ENCODE assay signal across 24 cellular contexts in the genomic region with DNA sequence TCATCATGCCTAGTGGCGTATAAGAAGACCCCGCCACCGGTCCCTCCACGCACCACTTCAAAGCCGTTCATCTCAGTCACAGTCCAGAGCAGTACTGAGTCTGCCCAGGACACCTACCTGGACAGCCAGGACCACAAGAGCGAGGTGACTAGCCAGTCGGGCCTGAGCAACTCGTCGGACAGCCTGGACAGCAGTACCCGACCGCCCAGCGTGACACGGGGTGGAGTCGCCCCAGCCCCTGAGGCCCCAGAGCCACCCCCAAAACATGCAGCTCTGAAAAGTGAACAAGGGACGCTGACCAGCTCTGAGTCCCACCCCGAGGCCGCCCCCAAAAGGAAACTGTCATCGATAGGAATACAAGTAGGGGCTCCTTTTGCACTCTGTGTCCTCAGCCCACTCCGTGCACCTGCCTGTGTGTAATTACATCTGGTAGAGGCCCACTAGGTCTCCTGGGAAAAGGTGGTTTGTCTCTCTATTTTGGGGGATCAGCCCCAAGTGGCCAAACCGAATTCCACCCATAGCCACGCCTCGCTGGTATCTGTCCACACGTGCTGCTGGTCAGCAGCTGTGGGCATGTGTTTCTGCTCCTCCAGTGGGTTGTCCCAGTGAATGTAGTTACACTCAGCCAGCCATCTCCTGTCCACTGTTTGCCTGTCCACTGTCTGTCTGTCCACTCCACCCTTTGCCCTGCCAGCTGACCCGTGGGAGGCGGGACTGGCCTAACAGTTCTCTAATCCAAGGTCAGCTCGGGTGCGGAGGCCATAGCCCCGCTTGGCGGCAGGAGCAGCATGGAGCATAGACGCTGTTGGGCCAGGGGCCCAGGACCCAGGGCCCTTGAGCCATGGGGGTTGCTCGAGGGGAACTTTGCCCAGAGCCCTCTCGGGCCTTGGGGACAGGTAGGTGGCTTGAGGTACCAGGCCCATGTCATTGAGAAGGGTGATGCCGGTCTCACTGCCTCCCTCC. TPM values are rescaled to one million over a fixed set of nuclear protein-coding genes. Genes with fewer than 3 reads are reported as not detected.
A peak's percentile ranks its signal among the peaks of the same experiment; 100 is the strongest.
DNase-seq lines count a peak whose midpoint lies in the region; ATAC-seq and TF ChIP-seq lines count a peak whose summit lies in the region.
"Had no signal": no experiment of that assay in that cellular context is flagged by ENCODE, and none has a peak within 500 bp of the region (broad histone marks: within the 10 kb centered on the region; RNA-seq: fewer than 3 reads in every experiment).

No MANE protein-coding gene starts in this region.

- WGBS in body of pancreas, 2 donors: 90 to 91% methylated on average over 17 to 32 of the region's 33 CpGs
- WGBS in liver: 80% methylated on average over 33 of the region's 33 CpGs

- H3K4me3 ChIP-seq in body of pancreas (no peak overlapping the region), liver (ENCODE audit: low read depth in 1 of 3, low read length in 3 of 3) (no peak overlapping the region)
- H3K4me3 ChIP-seq: BLaER1 treated with 17β-estradiol and CSF1 and Interleukin-3, amounts not matched to agents 10 nM and 100 nM; spleen had no signal

- TF ChIP-seq CTCF in RWPE1 (conservative IDR thresholded peaks at IDR 0.05; ENCODE audit: low read depth) (no peak), body of pancreas (IDR thresholded peaks at IDR 0.05) (no peak), liver (IDR thresholded peaks at IDR 0.05; ENCODE audit: low read depth, low read length, missing input control) (no peak)

- H3K27ac ChIP-seq in RWPE1 (peak overlapping the region; percentile 13; the same call in 1 of the 2 replicates), body of pancreas (peak overlapping the region; percentile 11 to 68 (median 58)), liver (ENCODE audit: low read depth in 1 of 2, low read length in 2 of 2) (no peak overlapping the region)
- H3K27ac ChIP-seq: spleen had no signal

- no peak for TF ChIP-seq POLR2A in body of pancreas (IDR thresholded peaks at IDR 0.05)

- ATAC-seq in body of pancreas: no peak
- no peak for ATAC-seq in HG02798 (IDR thresholded peaks at IDR 0.05; ENCODE audit: poor library complexity, unreplicated experiment)
- ATAC-seq: left colon had no signal

- no peak overlapping the region for H3K9ac ChIP-seq in liver (ENCODE audit: low read depth in 1 of 2, low read length in 2 of 2)

- H3K4me1 ChIP-seq in body of pancreas (peaks cover 32% of the 10 kb centered on the region), liver (ENCODE audit: control insufficient read depth in 4 of 4, insufficient read depth in 4 of 4, low read length in 3 of 4) (peaks cover 4 to 29% (median 16%) of the 10 kb centered on the region in 4 donors)

- H3K27me3 ChIP-seq in body of pancreas (no peaks in the 10 kb centered on the region), liver (ENCODE audit: control insufficient read depth in 4 of 4, insufficient read depth in 4 of 4, low read length in 3 of 4) (no peaks in the 10 kb centered on the region)
- H3K27me3 ChIP-seq: BLaER1 treated with 17β-estradiol and CSF1 and Interleukin-3, amounts not matched to agents 10 nM and 100 nM; spleen had no signal

- H3K36me3 ChIP-seq in body of pancreas (replicated peaks in 1 of 2; ENCODE audit: insufficient read depth in 1 of 2, low read depth in 2 of 2) (peaks cover 0 to 10% of the 10 kb centered on the region in 2 donors), liver (ENCODE audit: control insufficient read depth in 4 of 4, insufficient read depth in 3 of 4, low read depth in 1 of 4, low read length in 3 of 4) (peaks cover 0 to 24% (median 6%) of the 10 kb centered on the region in 4 donors)

- intact Hi-C loops in body of pancreas (cut with DNase I): no loop called here
- intact Hi-C loops in posterior vena cava (cut with DNase I): no loop called here

- POLR2A ChIA-PET in RWPE1 (lab: Yijun Ruan, JAX; ENCODE audit: low non-redundant PET): no interaction called here
- POLR2A ChIA-PET in HEK293T (lab: Yijun Ruan, JAX): no interaction called here

- H3K9me3 ChIP-seq in body of pancreas (no peaks in the 10 kb centered on the region), liver (ENCODE audit: control insufficient read depth in 4 of 4, low read length in 3 of 4) (no peaks in the 10 kb centered on the region)
- H3K9me3 ChIP-seq: BLaER1 treated with 17β-estradiol and CSF1 and Interleukin-3, amounts not matched to agents 10 nM and 100 nM; spleen had no signal

- peak; percentile 21 to 40 for TF ChIP-seq RAD21 in liver (IDR thresholded peaks at IDR 0.05)

- CTCF ChIA-PET in RWPE1 (lab: Yijun Ruan, JAX) (interaction anchor here (0.6 kb wide), 1 partner anchor 31 kb away, joined by 3 read pairs; no protein-coding TSS in a partner anchor), HEK293T (lab: Yijun Ruan, JAX) (no interaction called here)

- DNase-seq in RWPE1 (ENCODE audit: low spot score) (no peak), body of pancreas (no peak), posterior vena cava (ENCODE audit: low spot score) (peak; percentile 53), HEK293T (ENCODE audit: extremely low spot score) (no peak), NCI-H2196 (lab: John Stamatoyannopoulos, UW; ENCODE audit: unreplicated experiment) (no peak)
- DNase-seq in stimulated activated CD8-positive, alpha-beta memory T cell treated with anti-CD3 and anti-CD28 coated beads, Interleukin-4, amount 100 ng/mL, for 48 hours: no peak
- DNase-seq: activated CD4-positive, alpha-beta memory T cell treated with anti-CD3 and anti-CD28 coated beads for 36 hours; activated naive CD8-positive, alpha-beta T cell treated with anti-CD3 and anti-CD28 coated beads, Interleukin-2, amount 10 ng/mL, durations not matched to agents 7 days and 5 days; COR-L47; effector CD4-positive, alpha-beta T cell; hippocampal formation; immature natural killer cell; left colon; naive B cell; NCI-H1105; NCI-H2081 treated with DMSO at 0.1 percent for 48 hours; NCI-H345; NCI-H82; spleen; substantia nigra had no signal

TF ChIP-seq in liver, 16 proteins besides CTCF, POLR2A, EP300 and RAD21 (continues in another document):
- TF ChIP-seq, protein P1, sequence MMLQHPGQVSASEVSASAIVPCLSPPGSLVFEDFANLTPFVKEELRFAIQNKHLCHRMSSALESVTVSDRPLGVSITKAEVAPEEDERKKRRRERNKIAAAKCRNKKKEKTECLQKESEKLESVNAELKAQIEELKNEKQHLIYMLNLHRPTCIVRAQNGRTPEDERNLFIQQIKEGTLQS (IDR thresholded peaks at IDR 0.05): no peak
- no peak for TF ChIP-seq FOXA1 (IDR thresholded peaks at IDR 0.05)
- TF ChIP-seq HNF4A (conservative IDR thresholded peaks at IDR 0.05): peak; percentile 78 to 84
- no peak for TF ChIP-seq HNF4G (IDR thresholded peaks at IDR 0.05)
- TF ChIP-seq SP1 (IDR thresholded peaks at IDR 0.05): peak; percentile 45

TF ChIP-seq in HEK293T, 16 proteins besides CTCF, POLR2A, EP300 and RAD21:
- TF ChIP-seq TARDBP (IDR thresholded peaks at IDR 0.05) (no peak), SP1 (IDR thresholded peaks at IDR 0.05) (no peak)

RNA-seq across cellular contexts. Expression of gene MYL9, which starts 44.3 kb away (rescaled TPM):
- total RNA-seq in body of pancreas: 10 to 100 TPM; 16.9 to 26.7 TPM
- total RNA-seq in liver: 1 to 10 TPM in 1 of 2 donors, under 1 TPM in 1; 0.98 to 5.4 TPM
- polyA plus RNA-seq in liver: 10 to 100 TPM in 1 of 2 donors, 1 to 10 TPM in 1; 9.9 to 27.0 TPM
- 1,000 to 10,000 TPM; 2,680 to 3,095 TPM for total RNA-seq in posterior vena cava
- total RNA-seq: H4 had no signal

Comparison
In these comparisons a context has a peak if more than half of its experiments do, and no peak if none do; other contexts are left out.
1. H3K27ac ChIP-seq: peak in RWPE1 (single experiment) and body of pancreas (4 of 4); none in liver (0 of 2).
2. RNA of gene MYL9, which starts 44.3 kb away (total RNA-seq): 2,680 to 3,095 TPM in posterior vena cava; 16.9 to 26.7 TPM in body of pancreas and 0.98 to 5.4 TPM in liver; every median in the first group is over 10 times any median in the second.